14 cellular contexts compared by ENCODE assay signal in the genomic region with DNA sequence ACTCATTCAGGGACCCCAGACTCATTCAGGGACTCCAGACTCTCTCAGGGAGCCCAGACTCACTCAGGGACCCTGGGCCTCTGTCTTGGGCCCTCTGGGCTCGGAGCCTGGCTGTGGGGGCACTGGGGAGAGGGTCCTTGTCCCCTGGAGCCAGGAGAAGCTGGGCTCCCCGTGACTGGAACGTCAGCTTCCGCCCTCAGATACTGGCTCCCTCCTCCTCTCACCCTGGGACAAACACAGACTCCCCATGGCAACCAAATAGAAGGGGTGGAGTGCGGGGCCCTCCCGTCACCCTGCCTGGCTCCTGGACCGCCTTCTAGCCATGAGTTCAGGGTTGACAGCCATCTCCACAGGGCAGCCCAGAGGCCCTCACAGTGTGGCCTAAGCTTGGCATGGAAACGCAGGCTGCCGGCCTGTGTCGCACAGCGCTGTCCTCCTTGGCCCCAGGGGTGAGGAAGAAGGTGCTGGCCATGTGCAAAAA. TPM values are rescaled to one million over a fixed set of nuclear protein-coding genes. Genes with fewer than 3 reads are reported as not detected.
DNase-seq lines count a peak whose midpoint lies in the region; ATAC-seq and TF ChIP-seq lines count a peak whose summit lies in the region.
"Had no signal": no experiment of that assay in that cellular context is flagged by ENCODE, and none has a peak within 500 bp of the region (broad histone marks: within the 10 kb centered on the region; RNA-seq: fewer than 3 reads in every experiment).

No MANE protein-coding gene starts in this region.

- no peak overlapping the region for H3K4me3 ChIP-seq in lower lobe of right lung
- H3K4me3 ChIP-seq: A549 had no signal

- peaks cover 24% of the 10 kb centered on the region for H3K4me1 Mint-ChIP-seq in activated CD4-positive, alpha-beta T cell treated with anti-CD3 and anti-CD28 coated beads for 36 hours

- no peak for ATAC-seq in activated CD4-positive, alpha-beta T cell treated with anti-CD3 and anti-CD28 coated beads for 36 hours
- ATAC-seq in lower lobe of right lung (peak; percentile 71 to 78), HG03439 (IDR thresholded peaks at IDR 0.05; ENCODE audit: unreplicated experiment) (no peak), HG03025 (IDR thresholded peaks at IDR 0.05; ENCODE audit: low FRiP score, unreplicated experiment) (no peak)

- H3K36me3 Mint-ChIP-seq in activated CD4-positive, alpha-beta T cell treated with anti-CD3 and anti-CD28 coated beads for 36 hours (ENCODE audit: low read depth), result no peaks in the 10 kb centered on the region

- no peaks in the 10 kb centered on the region for H3K27me3 ChIP-seq in lower lobe of right lung (ENCODE audit: low read depth)

- CTCF ChIA-PET in activated CD4-positive, alpha-beta T cell treated with anti-CD3 and anti-CD28 coated beads for 36 hours (lab: Charles Lee), result no interaction called here

- H3K27ac ChIP-seq in lower lobe of right lung (peak overlapping the region; percentile 78), substantia nigra (ENCODE audit: low read depth, low read length, poor library complexity, severe bottlenecking) (peak overlapping the region; percentile 56)

- H3K9me3 Mint-ChIP-seq in activated CD4-positive, alpha-beta T cell treated with anti-CD3 and anti-CD28 coated beads for 36 hours (ENCODE audit: low read depth), result no peaks in the 10 kb centered on the region
- H3K9me3 Mint-ChIP-seq: activated CD4-positive, alpha-beta memory T cell treated with anti-CD3 and anti-CD28 coated beads, Interleukin-2, amount 10 ng/mL, durations not matched to agents 7 days and 5 days had no signal

- peaks cover 2% of the 10 kb centered on the region for H3K27me3 Mint-ChIP-seq in activated CD4-positive, alpha-beta T cell treated with anti-CD3 and anti-CD28 coated beads for 36 hours
- H3K27me3 Mint-ChIP-seq: activated CD4-positive, alpha-beta memory T cell treated with anti-CD3 and anti-CD28 coated beads, Interleukin-2, amount 10 ng/mL, durations not matched to agents 7 days and 5 days had no signal

- DNase-seq in activated CD4-positive, alpha-beta T cell treated with anti-CD3 and anti-CD28 coated beads for 1 hour, result peak; percentile 10
- DNase-seq in activated CD4-positive, alpha-beta T cell treated with anti-CD3 and anti-CD28 coated beads for 36 hours, result no peak
- peak; percentile 64 for DNase-seq in ecto neural progenitor cell (ENCODE audit: low spot score)
- peak; percentile 73 for DNase-seq in lower lobe of right lung
- no peak for DNase-seq in substantia nigra (lab: John Stamatoyannopoulos, UW)
- no peak for DNase-seq in cerebellum (ENCODE audit: low spot score)
- DNase-seq: activated CD4-positive, alpha-beta memory T cell treated with anti-CD3 and anti-CD28 coated beads, Interleukin-2, amount 10 ng/mL, durations not matched to agents 7 days and 5 days; effector CD8-positive, alpha-beta T cell; hippocampal formation; NCI-H1417 treated with DMSO at 0.1 percent for 48 hours; NCI-H82 had no signal

- H3K36me3 ChIP-seq in lower lobe of right lung, result no peaks in the 10 kb centered on the region

- POLR2A ChIA-PET in activated CD4-positive, alpha-beta T cell treated with anti-CD3 and anti-CD28 coated beads for 36 hours (lab: Charles Lee), result no interaction called here

- intact Hi-C loops in activated CD4-positive, alpha-beta T cell treated with anti-CD3 and anti-CD28 coated beads for 36 hours (cut with DNase I, micrococcal nuclease), result loop anchor here in 1 of 2 experiments (5.0 kb wide), 1 partner anchor 90 kb away; no protein-coding TSS in a partner anchor
- intact Hi-C loops in lower lobe of right lung (cut with DNase I), result no loop called here

- no peak for TF ChIP-seq CTCF in lower lobe of right lung (IDR thresholded peaks at IDR 0.05)

- no peak overlapping the region for H3K4me3 Mint-ChIP-seq in activated CD4-positive, alpha-beta T cell treated with anti-CD3 and anti-CD28 coated beads for 36 hours
- H3K4me3 Mint-ChIP-seq: activated CD4-positive, alpha-beta memory T cell treated with anti-CD3 and anti-CD28 coated beads, Interleukin-2, amount 10 ng/mL, durations not matched to agents 7 days and 5 days had no signal

- no peak overlapping the region for H3K27ac Mint-ChIP-seq in activated CD4-positive, alpha-beta T cell treated with anti-CD3 and anti-CD28 coated beads for 36 hours
- H3K27ac Mint-ChIP-seq: activated CD4-positive, alpha-beta memory T cell treated with anti-CD3 and anti-CD28 coated beads, Interleukin-2, amount 10 ng/mL, durations not matched to agents 7 days and 5 days had no signal

- H3K9me3 ChIP-seq in lower lobe of right lung, result no peaks in the 10 kb centered on the region
- H3K9me3 ChIP-seq: A549 had no signal

- H3K4me1 ChIP-seq in lower lobe of right lung, result peaks cover 36% of the 10 kb centered on the region

RNA-seq across cellular contexts. Expression of a gene that starts 27.6 kb away (rescaled TPM):
- total RNA-seq in activated CD4-positive, alpha-beta T cell treated with anti-CD3 and anti-CD28 coated beads for 36 hours, result under 1 TPM; 0.48 to 0.61 TPM
- total RNA-seq in lower lobe of right lung (14.9 TPM), cerebellum (7.3 TPM)
- total RNA-seq: activated CD4-positive, alpha-beta memory T cell treated with anti-CD3 and anti-CD28 coated beads, Interleukin-2, amount 10 ng/mL, durations not matched to agents 7 days and 5 days had no signal

Comparison
In these comparisons a context has a peak if more than half of its experiments do, and no peak if none do; other contexts are left out.
1. DNase-seq: peak in activated CD4-positive, alpha-beta T cell treated with anti-CD3 and anti-CD28 coated beads for 1 hour (single experiment), ecto neural progenitor cell (single experiment) and lower lobe of right lung (single experiment); none in activated CD4-positive, alpha-beta T cell treated with anti-CD3 and anti-CD28 coated beads for 36 hours (single experiment), substantia nigra (0 of 49) and cerebellum (single experiment).
2. ATAC-seq: peak in lower lobe of right lung (2 of 2); none in activated CD4-positive, alpha-beta T cell treated with anti-CD3 and anti-CD28 coated beads for 36 hours (single experiment), HG03439 (single experiment) and HG03025 (single experiment).